ENCODE assay signal across 1 cellular context in genomic region chr6:36578030-36578825, GRCh38.
A peak's percentile ranks its signal among the peaks of the same experiment; 100 is the strongest.
TF ChIP-seq lines count a peak whose summit lies in the region.

No MANE protein-coding gene starts in this region.

TF ChIP-seq in HepG2, 621 proteins besides CTCF, POLR2A, EP300 and RAD21:
- TF ChIP-seq TEAD3 (CRISPR knock-in tag; optimal IDR thresholded peaks at IDR 0.05; ENCODE audit: borderline replicate concordance): peak; percentile 27
- TF ChIP-seq ZFP90 (CRISPR knock-in tag; IDR thresholded peaks at IDR 0.05; ENCODE audit: borderline replicate concordance): no peak
- no peak for TF ChIP-seq THYN1 (CRISPR knock-in tag; IDR thresholded peaks at IDR 0.05; ENCODE audit: borderline replicate concordance, low read depth)
- TF ChIP-seq MTA3 (CRISPR knock-in tag; IDR thresholded peaks at IDR 0.05): no peak
